7 cellular contexts compared by ENCODE assay signal in genomic region chr2:16059393-16060016, GRCh38.
"Had no signal": no experiment of that assay in that cellular context is flagged by ENCODE, and none has a peak within 500 bp of the region (broad histone marks: within the 10 kb centered on the region; RNA-seq: fewer than 3 reads in every experiment).

No MANE protein-coding gene starts in this region.

- DNase-seq: H9, HCEC 1CT, KBM-7 had no signal

- ATAC-seq: GM23338 had no signal

- H3K4me2 ChIP-seq: GM23338 had no signal

- FAIRE-seq: H1, H54, HTR-8/SVneo had no signal

- H2AFZ ChIP-seq: GM23338 had no signal

- H3K4me3 ChIP-seq: GM23338 had no signal
